8 cellular contexts compared by ENCODE assay signal in the genomic region with DNA sequence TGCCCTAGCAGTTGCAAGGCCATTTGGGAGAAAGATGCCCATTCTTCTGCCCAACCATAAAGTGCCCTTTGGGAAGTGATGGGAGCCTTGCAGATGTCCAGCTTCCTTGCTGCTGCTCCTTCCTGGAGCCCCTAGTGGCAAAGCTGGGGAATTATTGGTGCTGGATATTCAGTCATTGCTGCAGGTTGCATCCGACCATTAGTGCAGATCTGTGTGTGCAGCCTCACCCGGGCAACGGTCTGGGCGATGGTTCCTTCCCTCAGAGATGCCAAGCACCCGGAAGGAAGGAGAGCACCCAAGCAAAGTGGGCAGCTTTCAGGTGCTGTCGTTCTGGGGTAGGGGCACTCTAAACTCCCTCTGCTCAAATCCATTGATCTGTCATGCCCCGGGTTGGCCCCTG.
DNase-seq lines count a peak whose midpoint lies in the region; ATAC-seq and TF ChIP-seq lines count a peak whose summit lies in the region.

No MANE protein-coding gene starts in this region.

- H3K4me1 ChIP-seq in foreskin keratinocyte, result peaks cover 9% of the 10 kb centered on the region

- H3K27me3 ChIP-seq in foreskin keratinocyte, result peaks cover 7% of the 10 kb centered on the region

- H3K27ac ChIP-seq in foreskin keratinocyte, result no peak overlapping the region

- DNase-seq in D341Med (ENCODE audit: low spot score) (peak; percentile 71), HK-2 (ENCODE audit: unreplicated experiment) (peak; percentile 10), SHP77 treated with DMSO at 0.1 percent for 48 hours (lab: John Stamatoyannopoulos, UW) (peak; percentile 56), foreskin keratinocyte (peak in 1 of 2 donors; percentile 30), retinal pigment epithelial cell (ENCODE audit: low read depth) (no peak), NOMO-1 treated with dmso at 0.1 percent for 144 hours (lab: John Stamatoyannopoulos, UW; ENCODE audit: unreplicated experiment) (no peak)
- no peak for DNase-seq in stimulated activated naive CD4-positive, alpha-beta T cell treated with Interleukin-2 at 50 U/mL for 16 hours (lab: John Stamatoyannopoulos, UW)

- ATAC-seq in foreskin keratinocyte, result peak; percentile 56
- no peak for ATAC-seq in HG02970 (IDR thresholded peaks at IDR 0.05; ENCODE audit: low FRiP score, unreplicated experiment)

- TF ChIP-seq CTCF in foreskin keratinocyte (conservative IDR thresholded peaks at IDR 0.05), result peak; percentile 73
- TF ChIP-seq CTCF in retinal pigment epithelial cell (conservative IDR thresholded peaks at IDR 0.05; ENCODE audit: low read depth, low read length), result peak; percentile 90

- no peak overlapping the region for H3K4me3 ChIP-seq in retinal pigment epithelial cell (ENCODE audit: low read length)

Comparison
In these comparisons a context has a peak if more than half of its experiments do, and no peak if none do; other contexts are left out.
1. DNase-seq: peak in D341Med (single experiment), HK-2 (single experiment) and SHP77 treated with DMSO at 0.1 percent for 48 hours (single experiment); none in retinal pigment epithelial cell (single experiment), stimulated activated naive CD4-positive, alpha-beta T cell treated with Interleukin-2 at 50 U/mL for 16 hours (single experiment) and NOMO-1 treated with dmso at 0.1 percent for 144 hours (single experiment).